17 cellular contexts compared by ENCODE assay signal in genomic region chr16:55643161-55643970, GRCh38. TPM values are rescaled to one million over a fixed set of nuclear protein-coding genes. Genes with fewer than 3 reads are reported as not detected.
DNase-seq lines count a peak whose midpoint lies in the region; ATAC-seq and TF ChIP-seq lines count a peak whose summit lies in the region.
"Had no signal": no experiment of that assay in that cellular context is flagged by ENCODE, and none has a peak within 500 bp of the region (broad histone marks: within the 10 kb centered on the region; RNA-seq: fewer than 3 reads in every experiment).

No MANE protein-coding gene starts in this region.

- no peak overlapping the region for H3K27ac Mint-ChIP-seq in CD4-positive, alpha-beta T cell
- no peak overlapping the region for H3K27ac Mint-ChIP-seq in activated CD4-positive, alpha-beta T cell treated with anti-CD3 and anti-CD28 coated beads, Interleukin-2, amount 10 ng/mL, durations not matched to agents 24 days and 14 days
- H3K27ac Mint-ChIP-seq: activated T-helper 17 cell treated with anti-CD3 and anti-CD28 coated beads, Interleukin-2, amount 50 U/mL, for 72 hours; T-helper 1 cell treated with Interleukin-12 subunit alpha and Interleukin-12 subunit beta and Interleukin-4 antibody, amounts not matched to agents 30 μg/mL and 1 μg/mL, for 36 hours had no signal

- H3K27ac ChIP-seq in brain microvascular endothelial cell (no peak overlapping the region), left lung (no peak overlapping the region), vagina (no peak overlapping the region)
- H3K27ac ChIP-seq in CD4-positive, alpha-beta T cell (ENCODE audit: low read depth, low read length), result no peak overlapping the region

- H3K9me3 Mint-ChIP-seq in CD4-positive, alpha-beta T cell, result no peaks in the 10 kb centered on the region
- no peaks in the 10 kb centered on the region for H3K9me3 Mint-ChIP-seq in activated CD4-positive, alpha-beta T cell treated with anti-CD3 and anti-CD28 coated beads, Interleukin-2, amount 10 ng/mL, durations not matched to agents 24 days and 14 days
- H3K9me3 Mint-ChIP-seq: activated T-helper 17 cell treated with anti-CD3 and anti-CD28 coated beads, Interleukin-2, amount 50 U/mL, for 72 hours; T-helper 1 cell treated with Interleukin-12 subunit alpha and Interleukin-12 subunit beta and Interleukin-4 antibody, amounts not matched to agents 30 μg/mL and 1 μg/mL, for 36 hours had no signal

- DNase-seq in Right ventricle myocardium inferior (ENCODE audit: missing footprints), result no peak
- DNase-seq in Right ventricle myocardium superior, result no peak
- DNase-seq in brain microvascular endothelial cell, result no peak
- DNase-seq in left lung, result no peak
- DNase-seq in vagina (ENCODE audit: extremely low spot score in 2 of 2), result peak; percentile 54 to 93
- no peak for DNase-seq in CD4-positive, alpha-beta T cell
- no peak for DNase-seq in HPDE6-E6E7 (ENCODE audit: extremely low spot score)
- DNase-seq in activated CD4-positive, alpha-beta T cell treated with anti-CD3 and anti-CD28 coated beads, Interleukin-2, amount 10 ng/mL, durations not matched to agents 24 days and 14 days, result no peak
- DNase-seq: activated CD4-positive, alpha-beta T cell treated with anti-CD3 and anti-CD28 coated beads, Interleukin-2, amount 50 U/mL, for 1 hour; DMS53; Kasumi-1; NCI-H2171; small intestine had no signal

- no peaks in the 10 kb centered on the region for H3K27me3 ChIP-seq in brain microvascular endothelial cell (replicated peaks)
- peaks cover 0 to 2% of the 10 kb centered on the region in 2 donors for H3K27me3 ChIP-seq in left lung
- H3K27me3 ChIP-seq in vagina, result no peaks in the 10 kb centered on the region
- peaks cover 8% of the 10 kb centered on the region for H3K27me3 ChIP-seq in CD4-positive, alpha-beta T cell (ENCODE audit: control insufficient read depth, insufficient read depth, low read length)

- TF ChIP-seq CTCF in brain microvascular endothelial cell (IDR thresholded peaks at IDR 0.05; ENCODE audit: low read depth, low read length, missing control alignments) (peak; percentile 38), left lung (IDR thresholded peaks at IDR 0.05) (peak in 1 of 2 donors; percentile 11), vagina (IDR thresholded peaks at IDR 0.05) (no peak)
- TF ChIP-seq CTCF in CD4-positive, alpha-beta T cell (IDR thresholded peaks at IDR 0.05), result no peak

- H3K27me3 Mint-ChIP-seq in CD4-positive, alpha-beta T cell, result peaks cover 41% of the 10 kb centered on the region
- peaks cover 2% of the 10 kb centered on the region for H3K27me3 Mint-ChIP-seq in activated CD4-positive, alpha-beta T cell treated with anti-CD3 and anti-CD28 coated beads, Interleukin-2, amount 10 ng/mL, durations not matched to agents 24 days and 14 days

- POLR2A ChIA-PET in CD4-positive, alpha-beta T cell (lab: Charles Lee), result no interaction called here

- H3K4me3 ChIP-seq in brain microvascular endothelial cell (ENCODE audit: low read depth, low read length) (no peak overlapping the region), left lung (no peak overlapping the region), vagina (no peak overlapping the region)
- H3K4me3 ChIP-seq: GM12878 had no signal

- H3K36me3 Mint-ChIP-seq in CD4-positive, alpha-beta T cell (ENCODE audit: low read depth), result no peaks in the 10 kb centered on the region
- no peaks in the 10 kb centered on the region for H3K36me3 Mint-ChIP-seq in activated CD4-positive, alpha-beta T cell treated with anti-CD3 and anti-CD28 coated beads, Interleukin-2, amount 10 ng/mL, durations not matched to agents 24 days and 14 days (ENCODE audit: low read depth)

- in situ Hi-C loops in brain microvascular endothelial cell (cut with HindIII; ENCODE audit: low pct_ligation_motif_present, low sequenced_read_pairs), result no loop called here

- CTCF ChIA-PET in CD4-positive, alpha-beta T cell (lab: Charles Lee), result no interaction called here

- intact Hi-C loops in Right ventricle myocardium inferior (cut with DNase I), result no loop called here
- intact Hi-C loops in Right ventricle myocardium superior (cut with DNase I), result no loop called here
- intact Hi-C loops in left lung (cut with DNase I), result no loop called here
- intact Hi-C loops in vagina (cut with DNase I), result no loop called here
- intact Hi-C loops in CD4-positive, alpha-beta T cell (cut with DNase I, micrococcal nuclease), result no loop called here
- intact Hi-C loops in activated CD4-positive, alpha-beta T cell treated with anti-CD3 and anti-CD28 coated beads, Interleukin-2, amount 10 ng/mL, durations not matched to agents 24 days and 14 days (cut with micrococcal nuclease), result no loop called here

- ATAC-seq in Right ventricle myocardium inferior (peak; percentile 48), Right ventricle myocardium superior (ENCODE audit: poor library complexity) (no peak), left lung (peak; percentile 82)
- ATAC-seq in CD4-positive, alpha-beta T cell (ENCODE audit: poor library complexity), result no peak
- ATAC-seq: activated T-helper 17 cell treated with anti-CD3 and anti-CD28 coated beads, Interleukin-2, amount 50 U/mL, for 72 hours; GM12878 had no signal

- H3K4me1 ChIP-seq in left lung (no peaks in the 10 kb centered on the region), vagina (no peaks in the 10 kb centered on the region)

- no peak for TF ChIP-seq POLR2A in vagina (IDR thresholded peaks at IDR 0.05)

- no peak overlapping the region for H3K4me3 Mint-ChIP-seq in CD4-positive, alpha-beta T cell
- no peak overlapping the region for H3K4me3 Mint-ChIP-seq in activated CD4-positive, alpha-beta T cell treated with anti-CD3 and anti-CD28 coated beads, Interleukin-2, amount 10 ng/mL, durations not matched to agents 24 days and 14 days
- H3K4me3 Mint-ChIP-seq: activated T-helper 17 cell treated with anti-CD3 and anti-CD28 coated beads, Interleukin-2, amount 50 U/mL, for 72 hours; T-helper 1 cell treated with Interleukin-12 subunit alpha and Interleukin-12 subunit beta and Interleukin-4 antibody, amounts not matched to agents 30 μg/mL and 1 μg/mL, for 36 hours had no signal

- no peaks in the 10 kb centered on the region for H3K36me3 ChIP-seq in brain microvascular endothelial cell (replicated peaks)
- no peaks in the 10 kb centered on the region for H3K36me3 ChIP-seq in left lung
- H3K36me3 ChIP-seq in vagina, result no peaks in the 10 kb centered on the region

- H3K9me3 ChIP-seq in left lung (no peaks in the 10 kb centered on the region), vagina (no peaks in the 10 kb centered on the region)
- no peaks in the 10 kb centered on the region for H3K9me3 ChIP-seq in CD4-positive, alpha-beta T cell (ENCODE audit: control insufficient read depth, low read length)

- H3K4me1 Mint-ChIP-seq in CD4-positive, alpha-beta T cell (ENCODE audit: low read depth), result no peaks in the 10 kb centered on the region
- H3K4me1 Mint-ChIP-seq in activated CD4-positive, alpha-beta T cell treated with anti-CD3 and anti-CD28 coated beads, Interleukin-2, amount 10 ng/mL, durations not matched to agents 24 days and 14 days, result no peaks in the 10 kb centered on the region
- H3K4me1 Mint-ChIP-seq: activated T-helper 17 cell treated with anti-CD3 and anti-CD28 coated beads, Interleukin-2, amount 50 U/mL, for 72 hours had no signal

RNA-seq across cellular contexts. Expression of gene SLC6A2, which starts 12.4 kb away (rescaled TPM):
- total RNA-seq in Right ventricle myocardium inferior (not detected), Right ventricle myocardium superior (not detected), left lung (not detected), vagina (9.6 TPM)
- not detected for total RNA-seq in CD4-positive, alpha-beta T cell
- not detected in 2 replicates for total RNA-seq in activated CD4-positive, alpha-beta T cell treated with anti-CD3 and anti-CD28 coated beads, Interleukin-2, amount 10 ng/mL, durations not matched to agents 24 days and 14 days
- total RNA-seq: activated T-helper 17 cell treated with anti-CD3 and anti-CD28 coated beads, Interleukin-2, amount 50 U/mL, for 72 hours; astrocyte; GM12878 had no signal

Comparison
In these comparisons a context has a peak if more than half of its experiments do, and no peak if none do; other contexts are left out.
1. ATAC-seq: peak in Right ventricle myocardium inferior (single experiment) and left lung (single experiment); none in Right ventricle myocardium superior (single experiment) and CD4-positive, alpha-beta T cell (single experiment).
2. DNase-seq: peak in vagina (2 of 2); none in Right ventricle myocardium inferior (single experiment), Right ventricle myocardium superior (single experiment), brain microvascular endothelial cell (single experiment), left lung (0 of 2), CD4-positive, alpha-beta T cell (0 of 10), HPDE6-E6E7 (single experiment) and activated CD4-positive, alpha-beta T cell treated with anti-CD3 and anti-CD28 coated beads, Interleukin-2, amount 10 ng/mL, durations not matched to agents 24 days and 14 days (single experiment).